8 cellular contexts compared by ENCODE assay signal in the genomic region with DNA sequence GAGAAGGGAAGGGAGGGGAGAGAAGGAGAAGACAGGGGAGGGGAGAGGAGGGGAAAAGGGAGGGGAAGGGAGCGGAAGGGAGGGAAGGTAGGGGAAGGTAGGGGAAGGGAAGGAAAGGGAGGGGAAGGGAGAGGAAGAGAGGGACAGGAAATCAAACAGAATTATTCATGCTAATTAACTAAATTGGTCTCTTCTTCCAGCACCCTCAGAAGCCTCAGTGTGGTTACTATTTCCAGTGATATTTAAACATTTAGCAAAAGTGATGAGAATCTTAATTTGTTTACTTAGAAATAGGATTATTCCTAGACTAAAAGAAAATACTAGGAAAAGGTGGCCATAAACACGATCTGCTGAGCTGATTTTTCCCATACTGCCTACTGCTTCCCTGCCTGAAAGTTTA.
"Had no signal": no experiment of that assay in that cellular context is flagged by ENCODE, and none has a peak within 500 bp of the region (broad histone marks: within the 10 kb centered on the region; RNA-seq: fewer than 3 reads in every experiment).

No MANE protein-coding gene starts in this region.

- DNase-seq: GDM1, GF-D8 had no signal

- ATAC-seq: GM12878 had no signal

- FAIRE-seq: G401.6, GM12878, GM12891, GM12892, GM18507, GM19239 had no signal

- H3K4me3 ChIP-seq: GM12878 had no signal
